28 cellular contexts compared by ENCODE assay signal in the genomic region with DNA sequence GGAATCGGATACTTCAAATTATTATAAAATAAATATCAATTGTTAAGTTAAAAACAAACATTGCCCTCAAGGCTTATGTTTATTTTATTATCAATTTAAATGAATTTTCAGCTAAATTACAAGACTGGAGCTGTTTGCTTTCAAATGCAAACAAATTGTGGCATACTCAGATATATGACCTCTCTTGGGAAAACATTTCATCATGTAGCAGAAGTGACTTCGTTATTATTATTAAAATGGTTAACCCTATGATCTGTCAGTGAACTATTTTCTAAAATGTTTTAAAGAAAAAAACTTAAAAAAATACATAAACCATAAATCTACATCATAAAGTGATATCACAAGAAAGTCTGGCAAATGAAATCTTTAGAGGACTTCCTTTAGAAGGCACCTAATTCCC.
"Had no signal": no experiment of that assay in that cellular context is flagged by ENCODE, and none has a peak within 500 bp of the region (broad histone marks: within the 10 kb centered on the region; RNA-seq: fewer than 3 reads in every experiment).

No MANE protein-coding gene starts in this region.

- H3K4me1 Mint-ChIP-seq: memory B cell, naive B cell, neural crest cell had no signal

- H3K27ac ChIP-seq: dorsolateral prefrontal cortex, epithelial cell of prostate, foreskin keratinocyte, gastroesophageal sphincter, heart right ventricle, neutrophil, parathyroid adenoma, right lobe of liver, stomach, thyroid gland, vagina had no signal

- H3K27ac Mint-ChIP-seq: memory B cell; natural killer cell treated with Interleukin-12 subunit alpha and Interleukin-12 subunit beta and Interleukin-15 and Interleukin-18, amount 100 ng/mL, for 72 hours; progenitor cell of endocrine pancreas; stimulated activated effector memory CD8-positive, alpha-beta T cell treated with anti-CD3 and anti-CD28 coated beads, Interleukin-12 subunit alpha, Interleukin-12 subunit beta, amount 100 ng/mL, for 72 hours had no signal

- H3K4me1 ChIP-seq: foreskin keratinocyte, gastroesophageal sphincter, parathyroid adenoma, thyroid gland had no signal

- H3K4me3 Mint-ChIP-seq: memory B cell; naive B cell; natural killer cell treated with Interleukin-12 subunit alpha and Interleukin-12 subunit beta and Interleukin-15 and Interleukin-18, amount 100 ng/mL, for 72 hours; neural crest cell; stimulated activated effector memory CD8-positive, alpha-beta T cell treated with anti-CD3 and anti-CD28 coated beads, Interleukin-12 subunit alpha, Interleukin-12 subunit beta, amount 100 ng/mL, for 72 hours had no signal

- DNase-seq: dorsolateral prefrontal cortex; effector CD4-positive, alpha-beta T cell; foreskin keratinocyte; heart right ventricle; kidney glomerular epithelial cell; left colon; mucosa of descending colon; naive B cell; right lobe of liver; stimulated activated CD4-positive, alpha-beta T cell treated with anti-CD3 and anti-CD28 coated beads, Interleukin-12 subunit alpha, Interleukin-12 subunit beta, amount 100 ng/mL, for 4 hours; stimulated activated CD4-positive, alpha-beta T cell treated with anti-CD3 and anti-CD28 coated beads, Interleukin-1b, Interleukin-23, amount 100 ng/mL, for 48 hours; stimulated activated CD4-positive, alpha-beta T cell treated with anti-CD3 and anti-CD28 coated beads, Interleukin-4, amount 100 ng/mL, for 1 hour; stimulated activated naive CD4-positive, alpha-beta T cell treated with Interleukin-2 at 50 U/mL for 16 hours; stomach; thyroid gland had no signal

- H3K9me3 ChIP-seq: gastroesophageal sphincter, mucosa of descending colon, neutrophil, right lobe of liver, stomach, thyroid gland, vagina had no signal

- H3K9me3 Mint-ChIP-seq: natural killer cell treated with Interleukin-12 subunit alpha and Interleukin-12 subunit beta and Interleukin-15 and Interleukin-18, amount 100 ng/mL, for 72 hours had no signal

- ATAC-seq: esophagus mucosa; foreskin keratinocyte; gastroesophageal sphincter; left colon; mucosa of descending colon; natural killer cell treated with Interleukin-12 subunit alpha and Interleukin-12 subunit beta and Interleukin-15 and Interleukin-18, amount 100 ng/mL, for 72 hours; right lobe of liver; stimulated activated effector memory CD8-positive, alpha-beta T cell treated with anti-CD3 and anti-CD28 coated beads, Interleukin-12 subunit alpha, Interleukin-12 subunit beta, amount 100 ng/mL, for 72 hours had no signal

- H3K4me3 ChIP-seq: dorsolateral prefrontal cortex, gastroesophageal sphincter, heart right ventricle, lung, mucosa of descending colon, right lobe of liver, smooth muscle cell, stomach, thyroid gland, vagina had no signal

- H3K27me3 Mint-ChIP-seq: memory B cell; naive B cell; natural killer cell treated with Interleukin-12 subunit alpha and Interleukin-12 subunit beta and Interleukin-15 and Interleukin-18, amount 100 ng/mL, for 72 hours; progenitor cell of endocrine pancreas had no signal

- H3K36me3 ChIP-seq: gastroesophageal sphincter, heart right ventricle, neutrophil, right lobe of liver, stomach, thyroid gland, vagina had no signal
